Comparison of ENCODE assay signal across 14 cellular contexts in genomic region chr4:38743866-38744265, GRCh38. TPM values are rescaled to one million over a fixed set of nuclear protein-coding genes. Genes with fewer than 3 reads are reported as not detected.
DNase-seq lines count a peak whose midpoint lies in the region; ATAC-seq and TF ChIP-seq lines count a peak whose summit lies in the region.
"Had no signal": no experiment of that assay in that cellular context is flagged by ENCODE, and none has a peak within 500 bp of the region (broad histone marks: within the 10 kb centered on the region; RNA-seq: fewer than 3 reads in every experiment).

No MANE protein-coding gene starts in this region.

- no peaks in the 10 kb centered on the region for H3K36me3 ChIP-seq in right lobe of liver

- TF ChIP-seq CTCF in AG10803 (conservative IDR thresholded peaks at IDR 0.05; ENCODE audit: low read length) (no peak), right lobe of liver (IDR thresholded peaks at IDR 0.05) (no peak)

- H3K9me3 ChIP-seq in right lobe of liver, result no peaks in the 10 kb centered on the region

- WGBS in right lobe of liver (ENCODE audit: insufficient coverage, low coverage, low lambda C conversion rate, missing lambda C conversion rate), result 50% methylated on average over 1 of the region's 1 CpG

- peak; percentile 50 to 75 (median 64) for ATAC-seq in right lobe of liver
- ATAC-seq in GM18858 (IDR thresholded peaks at IDR 0.05; ENCODE audit: unreplicated experiment), result no peak
- no peak for ATAC-seq in GM18502 (IDR thresholded peaks at IDR 0.05; ENCODE audit: poor library complexity, unreplicated experiment)

- DNase-seq in AG10803 (ENCODE audit: low read depth), result peak; percentile 46
- DNase-seq in H4 (ENCODE audit: low spot score), result peak; percentile 33
- peak; percentile 27 for DNase-seq in UCSD-AML1 (lab: John Stamatoyannopoulos, UW; ENCODE audit: unreplicated experiment)
- DNase-seq in right lobe of liver, result no peak
- no peak for DNase-seq in superior temporal gyrus (ENCODE audit: extremely low spot score)
- no peak for DNase-seq in germinal center (ENCODE audit: low spot score)
- DNase-seq: activated naive CD4-positive, alpha-beta T cell treated with anti-CD3 and anti-CD28 coated beads, Interleukin-2, amount 10 ng/mL, durations not matched to agents 7 days and 5 days; AML-193; caudate nucleus; stimulated activated CD4-positive, alpha-beta T cell treated with anti-CD3 and anti-CD28 coated beads, Interleukin-4, amount 100 ng/mL, for 24 hours had no signal

- TF ChIP-seq POLR2A in right lobe of liver (IDR thresholded peaks at IDR 0.05), result no peak

- intact Hi-C loops in right lobe of liver (cut with DNase I), result no loop called here

- H3K27ac ChIP-seq in right lobe of liver, result no peak overlapping the region

- no peak overlapping the region for H3K4me3 ChIP-seq in AG10803 (ENCODE audit: low read length)
- peak overlapping the region in 2 of 3 donors; percentile 1 to 5 for H3K4me3 ChIP-seq in right lobe of liver

- no peaks in the 10 kb centered on the region for H3K4me1 ChIP-seq in right lobe of liver

- no peaks in the 10 kb centered on the region for H3K27me3 ChIP-seq in right lobe of liver

RNA-seq across cellular contexts. Expression of gene TLR10, which starts 38.9 kb away (rescaled TPM):
- 0.08 TPM in 1 of 2 replicates, not detected in the other for total RNA-seq in H4 (2014; rRNA removed; shearing (Covaris generic))
- total RNA-seq in right lobe of liver, result under 1 TPM in 4 of 6 experiments, not detected in 2; 0.16 to 0.68 (median 0.39) TPM
- total RNA-seq: epithelial cell of proximal tubule, pulmonary artery endothelial cell had no signal

Comparison
In these comparisons a context has a peak if more than half of its experiments do, and no peak if none do; other contexts are left out.
1. DNase-seq: peak in AG10803 (single experiment), H4 (single experiment) and UCSD-AML1 (single experiment); none in right lobe of liver (0 of 3), superior temporal gyrus (single experiment) and germinal center (single experiment).
2. ATAC-seq: peak in right lobe of liver (4 of 4); none in GM18858 (single experiment) and GM18502 (single experiment).